Comparison of ENCODE assay signal across 1 cellular context in the genomic region with DNA sequence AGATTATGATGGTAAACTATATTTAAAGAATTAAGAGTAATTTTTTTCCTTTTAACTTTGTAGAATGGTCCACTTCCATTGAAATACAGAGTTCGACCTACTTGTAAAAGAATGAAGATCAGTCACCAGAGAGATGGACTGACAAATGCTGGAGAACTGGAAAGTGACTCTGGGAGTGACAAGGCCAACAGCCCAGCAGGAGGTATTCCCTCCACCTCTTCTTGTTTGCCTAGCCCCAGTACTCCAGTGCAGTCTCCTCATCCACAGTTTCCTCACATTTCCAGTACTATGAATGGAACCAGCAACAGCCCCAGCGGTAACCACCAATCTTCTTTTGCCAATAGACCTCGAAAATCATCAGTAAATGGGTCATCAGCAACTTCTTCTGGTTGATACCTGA.
A peak's percentile ranks its signal among the peaks of the same experiment; 100 is the strongest.
TF ChIP-seq lines count a peak whose summit lies in the region.

No MANE protein-coding gene starts in this region.

TF ChIP-seq in K562, 482 proteins besides CTCF, POLR2A, EP300 and RAD21:
- peak; percentile 36 for TF ChIP-seq HMGN3 (IDR thresholded peaks at IDR 0.05; ENCODE audit: borderline replicate concordance, extremely low read depth, insufficient read length, low read depth, low read length)
- TF ChIP-seq BDP1 (IDR thresholded peaks at IDR 0.05; ENCODE audit: insufficient read depth, insufficient read length): no peak
TF ChIP-seq in K562: peak in this region for 1.
